In the genomic region with DNA sequence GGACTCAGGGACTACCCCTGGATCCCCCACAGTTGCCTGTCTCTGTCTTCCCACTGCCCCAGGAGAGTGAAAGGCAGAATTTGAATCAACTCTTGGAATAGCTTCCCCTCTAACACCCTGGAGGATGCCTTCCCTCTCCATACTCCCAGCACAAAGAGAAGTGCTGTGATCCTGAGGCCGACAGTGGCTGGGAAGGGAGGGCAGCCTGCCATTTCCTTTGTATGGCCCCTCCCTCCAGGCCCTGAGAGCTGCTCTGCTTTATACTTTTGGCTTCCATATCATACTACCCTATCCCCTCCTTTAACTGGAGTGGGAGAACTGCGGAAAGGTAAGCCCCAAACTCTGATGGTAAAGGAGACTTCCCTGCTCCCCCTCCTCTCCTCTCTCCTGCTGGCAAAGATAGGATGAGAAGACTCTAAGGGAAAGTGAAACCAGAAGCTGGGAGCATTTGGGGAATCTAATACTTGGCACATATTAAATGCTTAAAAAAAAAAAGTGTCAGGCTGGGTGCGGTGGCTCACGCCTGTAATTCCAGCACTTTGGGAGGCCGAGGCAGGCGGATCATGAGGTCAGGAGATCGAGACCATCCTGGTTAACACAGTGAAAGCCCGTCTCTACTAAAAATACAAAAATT, we compare ENCODE assay signal across 15 cellular contexts. TPM values are rescaled to one million over a fixed set of nuclear protein-coding genes. Genes with fewer than 3 reads are reported as not detected.
DNase-seq lines count a peak whose midpoint lies in the region; ATAC-seq and TF ChIP-seq lines count a peak whose summit lies in the region.
"Had no signal": no experiment of that assay in that cellular context is flagged by ENCODE, and none has a peak within 500 bp of the region (broad histone marks: within the 10 kb centered on the region; RNA-seq: fewer than 3 reads in every experiment).

No MANE protein-coding gene starts in this region.

- peak overlapping the region; percentile 45 for H3K27ac Mint-ChIP-seq in chondrocyte (ENCODE audit: unreplicated experiment)
- H3K27ac Mint-ChIP-seq: activated CD4-positive, alpha-beta memory T cell treated with anti-CD3 and anti-CD28 coated beads, Interleukin-2, amount 10 ng/mL, durations not matched to agents 7 days and 5 days; stimulated activated naive CD8-positive, alpha-beta T cell treated with anti-CD3 and anti-CD28 coated beads, Interleukin-15, Interleukin-2, amounts not matched to agents 100 ng/mL and 50 ng/mL, for 24 hours had no signal

- no peak for ATAC-seq in left lung
- ATAC-seq in GM21367 (IDR thresholded peaks at IDR 0.05; ENCODE audit: unreplicated experiment), result no peak

- TF ChIP-seq CTCF in chondrocyte (IDR thresholded peaks at IDR 0.05) (no peak), left lung (IDR thresholded peaks at IDR 0.05) (no peak), stomach (IDR thresholded peaks at IDR 0.05) (no peak)

- H3K9me3 ChIP-seq in left lung, result no peaks in the 10 kb centered on the region
- no peaks in the 10 kb centered on the region for H3K9me3 ChIP-seq in stomach
- H3K9me3 ChIP-seq: Caco-2 had no signal

- intact Hi-C loops in left lung (cut with DNase I) (no loop called here), stomach (cut with DNase I; ENCODE audit: low total_unique reads) (no loop called here)

- H3K36me3 ChIP-seq in left lung (no peaks in the 10 kb centered on the region), stomach (no peaks in the 10 kb centered on the region)

- no peaks in the 10 kb centered on the region for H3K27me3 ChIP-seq in left lung
- no peaks in the 10 kb centered on the region for H3K27me3 ChIP-seq in stomach

- WGBS in stomach, 5 donors, result 37 to 58% (median 53%) methylated on average over 8 of the region's 8 CpGs

- peaks cover 24% of the 10 kb centered on the region for H3K4me1 Mint-ChIP-seq in chondrocyte (ENCODE audit: low read depth)

- TF ChIP-seq EP300 in stomach (IDR thresholded peaks at IDR 0.05), result no peak

- DNase-seq in HT1080 (ENCODE audit: low read depth) (peak; percentile 25), chondrocyte (ENCODE audit: low spot score) (no peak), left lung (no peak), stomach (no peak), NCI-H187 treated with DMSO at 0.1 percent for 48 hours (lab: John Stamatoyannopoulos, UW) (no peak), NCI-H1417 treated with DMSO at 0.1 percent for 48 hours (lab: John Stamatoyannopoulos, UW) (no peak), UCSD-AML1 (lab: John Stamatoyannopoulos, UW; ENCODE audit: unreplicated experiment) (no peak)
- DNase-seq: activated CD4-positive, alpha-beta memory T cell treated with anti-CD3 and anti-CD28 coated beads, Interleukin-2, amount 10 ng/mL, durations not matched to agents 7 days and 5 days; anterior cingulate cortex; Caco-2; foreskin melanocyte; midbrain had no signal

- peaks cover 1% of the 10 kb centered on the region for H3K36me3 Mint-ChIP-seq in chondrocyte (ENCODE audit: low read depth)

- no peak for TF ChIP-seq POLR2A in stomach (IDR thresholded peaks at IDR 0.05)

- no peak overlapping the region for H3K4me3 ChIP-seq in left lung
- no peak overlapping the region for H3K4me3 ChIP-seq in stomach

- peak overlapping the region; percentile 60 to 65 for H3K27ac ChIP-seq in left lung
- peak overlapping the region; percentile 11 to 79 (median 68) for H3K27ac ChIP-seq in stomach

- H3K9me3 Mint-ChIP-seq in chondrocyte (ENCODE audit: low read depth), result no peaks in the 10 kb centered on the region
- H3K9me3 Mint-ChIP-seq: activated CD4-positive, alpha-beta memory T cell treated with anti-CD3 and anti-CD28 coated beads, Interleukin-2, amount 10 ng/mL, durations not matched to agents 7 days and 5 days; stimulated activated naive CD8-positive, alpha-beta T cell treated with anti-CD3 and anti-CD28 coated beads, Interleukin-15, Interleukin-2, amounts not matched to agents 100 ng/mL and 50 ng/mL, for 24 hours had no signal

- H3K27me3 Mint-ChIP-seq in chondrocyte (ENCODE audit: low read depth), result no peaks in the 10 kb centered on the region
- H3K27me3 Mint-ChIP-seq: stimulated activated naive CD8-positive, alpha-beta T cell treated with anti-CD3 and anti-CD28 coated beads, Interleukin-15, Interleukin-2, amounts not matched to agents 100 ng/mL and 50 ng/mL, for 24 hours had no signal

- no peak overlapping the region for H3K4me3 Mint-ChIP-seq in chondrocyte (ENCODE audit: unreplicated experiment)
- H3K4me3 Mint-ChIP-seq: activated CD4-positive, alpha-beta memory T cell treated with anti-CD3 and anti-CD28 coated beads, Interleukin-2, amount 10 ng/mL, durations not matched to agents 7 days and 5 days; stimulated activated naive CD8-positive, alpha-beta T cell treated with anti-CD3 and anti-CD28 coated beads, Interleukin-15, Interleukin-2, amounts not matched to agents 100 ng/mL and 50 ng/mL, for 24 hours had no signal

- H3K4me1 ChIP-seq in left lung (peaks cover 0 to 21% of the 10 kb centered on the region in 2 donors), stomach (peaks cover 20 to 48% (median 31%) of the 10 kb centered on the region in 4 donors)

RNA-seq across cellular contexts. Expression of a gene that starts 4.1 kb away (rescaled TPM):
- total RNA-seq in HT1080 (2014; rRNA removed; shearing (Covaris generic)), result 35.9 and 38.3 TPM in 2 replicates
- polyA plus RNA-seq in HT1080 (2015; cell fraction: cytosol; rRNA removed), result 34.0 and 38.7 TPM in 2 replicates
- 113 and 130 TPM in 2 replicates for polyA plus RNA-seq in HT1080 (2015; cell fraction: nucleus; rRNA removed)
- total RNA-seq in chondrocyte, result 54.4 to 94.3 TPM (median 57.7 TPM) in 3 replicates
- 10 to 100 TPM; 72.0 to 75.2 TPM for total RNA-seq in left lung
- total RNA-seq in stomach, result 100 to 1,000 TPM in 2 of 5 donors, 10 to 100 TPM in 3; 55.4 to 336 (median 91.6) TPM
- 10 to 100 TPM; 24.1 to 49.5 (median 32.7) TPM for polyA plus RNA-seq in stomach

RNA-seq across cellular contexts. Expression of a gene that starts 4.5 kb away (rescaled TPM):
- 12.6 and 14.8 TPM in 2 replicates for total RNA-seq in HT1080 (2014; rRNA removed; shearing (Covaris generic))
- 8.7 and 9.2 TPM in 2 replicates for polyA plus RNA-seq in HT1080 (2015; cell fraction: cytosol; rRNA removed)
- polyA plus RNA-seq in HT1080 (2015; cell fraction: nucleus; rRNA removed), result 7.0 and 8.7 TPM in 2 replicates
- 31.9 to 46.6 TPM (median 34.7 TPM) in 3 replicates for total RNA-seq in chondrocyte
- 10 to 100 TPM; 37.9 to 45.2 TPM for total RNA-seq in left lung
- total RNA-seq in stomach, result 10 to 100 TPM; 21.1 to 52.2 (median 38.4) TPM
- polyA plus RNA-seq in stomach, result 10 to 100 TPM; 21.4 to 37.0 (median 26.4) TPM

RNA-seq across cellular contexts. Expression of a gene that starts 42.1 kb away (rescaled TPM):
- 1.8 and 2.8 TPM in 2 replicates for total RNA-seq in HT1080 (2014; rRNA removed; shearing (Covaris generic))
- 10.8 and 11.7 TPM in 2 replicates for polyA plus RNA-seq in HT1080 (2015; cell fraction: cytosol; rRNA removed)
- 13.0 and 17.7 TPM in 2 replicates for polyA plus RNA-seq in HT1080 (2015; cell fraction: nucleus; rRNA removed)
- total RNA-seq in chondrocyte (5.9 to 7.9 TPM (median 6.6 TPM) in 3 replicates), left lung (10 to 100 TPM in 1 of 2 donors, 1 to 10 TPM in 1; 6.5 to 11.4 TPM), stomach (10 to 100 TPM in 2 of 5 donors, 1 to 10 TPM in 3; 2.8 to 14.9 (median 9.0) TPM)
- polyA plus RNA-seq in stomach, result 10 to 100 TPM in 1 of 3 donors, 1 to 10 TPM in 2; 5.5 to 20.5 (median 9.6) TPM

RNA-seq across cellular contexts. Expression of a gene that starts 43.0 kb away (rescaled TPM):
- not detected in 2 replicates for total RNA-seq in HT1080 (2014; rRNA removed; shearing (Covaris generic))
- not detected in 2 replicates for polyA plus RNA-seq in HT1080 (2015; cell fraction: cytosol; rRNA removed)
- polyA plus RNA-seq in HT1080 (2015; cell fraction: nucleus; rRNA removed), result 0.12 TPM in 1 of 2 replicates, not detected in the other
- not detected in 3 replicates for total RNA-seq in chondrocyte
- total RNA-seq in left lung, result 1 to 10 TPM in 1 of 2 donors, under 1 TPM in 1; 0.61 to 1.7 TPM
- 1 to 10 TPM in 2 of 5 donors, under 1 TPM in 1, not detected in 2; 0.55 to 1.7 (median 1.2) TPM for total RNA-seq in stomach
- 10 to 100 TPM in 1 of 3 donors, 1 to 10 TPM in 2; 1.4 to 16.2 (median 4.0) TPM for polyA plus RNA-seq in stomach
- total RNA-seq: activated CD4-positive, alpha-beta memory T cell treated with anti-CD3 and anti-CD28 coated beads, Interleukin-2, amount 10 ng/mL, durations not matched to agents 7 days and 5 days; Caco-2; NCI-H460 had no signal
